1 cellular context compared by ENCODE assay signal in the genomic region with DNA sequence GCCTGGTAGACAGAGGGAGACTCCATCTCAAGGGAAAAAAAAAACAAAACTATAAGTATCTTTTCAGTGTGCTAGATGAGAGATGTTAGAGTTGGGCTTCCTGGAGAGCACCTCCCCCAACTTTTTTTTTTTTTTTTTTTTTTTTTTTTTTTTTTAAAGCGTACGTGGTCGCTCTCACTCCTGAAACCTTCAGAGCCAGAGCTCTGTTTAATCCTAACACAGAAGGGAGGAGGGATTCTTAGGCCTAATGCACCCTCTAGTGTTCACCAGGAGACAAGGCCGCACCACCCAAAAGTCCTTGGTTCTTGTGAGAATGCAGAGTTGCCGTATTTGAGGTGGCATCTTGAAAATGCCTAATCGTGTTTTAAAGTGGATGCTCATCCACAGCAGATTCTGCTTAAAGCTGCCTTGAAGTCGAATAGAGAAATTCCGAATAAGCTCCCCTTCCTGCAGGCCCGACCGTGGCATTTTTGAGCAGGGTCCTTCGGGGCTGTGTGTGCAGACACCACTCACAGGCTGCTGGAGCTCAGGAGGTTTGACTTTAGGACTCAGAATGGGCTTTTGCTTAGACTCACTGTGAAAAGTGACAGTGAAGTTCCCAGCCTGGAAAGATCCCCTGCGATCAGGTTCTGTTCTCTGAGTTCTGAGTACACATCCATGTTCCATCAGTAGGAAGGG.
TF ChIP-seq lines count a peak whose summit lies in the region.

No MANE protein-coding gene starts in this region.

TF ChIP-seq in GM12878, 131 proteins besides CTCF, POLR2A, EP300 and RAD21 (continued from another document):
- no peak for TF ChIP-seq ZNF687 (IDR thresholded peaks at IDR 0.05)
- no peak for TF ChIP-seq ELK1 (IDR thresholded peaks at IDR 0.05; ENCODE audit: low read depth, low read length)
- no peak for TF ChIP-seq YY1 (IDR thresholded peaks at IDR 0.05; ENCODE audit: low read depth, low read length)
- TF ChIP-seq BRCA1 (IDR thresholded peaks at IDR 0.05; ENCODE audit: low read depth, low read length), result no peak
- no peak for TF ChIP-seq REST (IDR thresholded peaks at IDR 0.05; ENCODE audit: low read depth, low read length)
